14 cellular contexts compared by ENCODE assay signal in the genomic region with DNA sequence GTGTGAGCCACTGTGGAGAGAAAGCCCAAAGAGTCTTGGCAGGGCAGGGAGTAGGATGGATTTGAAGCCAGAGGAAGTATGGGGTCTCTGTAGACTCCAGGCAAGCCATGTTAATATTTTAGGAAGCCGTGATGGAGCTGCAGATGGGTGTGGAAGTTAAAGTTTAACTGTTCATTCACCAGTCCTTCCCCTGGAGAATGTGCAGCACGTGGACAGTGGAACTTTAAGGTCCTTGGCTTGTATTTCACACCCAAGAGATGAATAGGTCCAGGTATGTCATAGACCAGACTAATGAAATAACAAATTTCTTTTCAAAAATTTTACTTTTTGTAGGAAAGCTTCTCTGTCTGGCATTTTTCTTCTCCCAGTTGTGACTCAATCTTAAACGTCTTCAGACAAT.
"Had no signal": no experiment of that assay in that cellular context is flagged by ENCODE, and none has a peak within 500 bp of the region (broad histone marks: within the 10 kb centered on the region; RNA-seq: fewer than 3 reads in every experiment).

No MANE protein-coding gene starts in this region.

- DNase-seq: activated CD4-positive, alpha-beta T cell treated with anti-CD3 and anti-CD28 coated beads for 1 hour; activated CD4-positive, alpha-beta T cell treated with anti-CD3 and anti-CD28 coated beads, Interleukin-2, amount 50 U/mL, for 48 hours; activated CD8-positive, alpha-beta memory T cell treated with anti-CD3 and anti-CD28 coated beads, Interleukin-2, amount 10 ng/mL, durations not matched to agents 7 days and 5 days; activated naive CD4-positive, alpha-beta T cell treated with anti-CD3 and anti-CD28 coated beads for 36 hours; activated naive CD8-positive, alpha-beta T cell treated with anti-CD3 and anti-CD28 coated beads, Interleukin-2, amount 50 U/mL, for 24 hours; activated T-cell treated with anti-CD3 and anti-CD28 coated beads, Interleukin-2, amount 50 U/mL, for 1 hour; esophagus squamous epithelium; hypothalamus; naive B cell; stimulated activated CD4-positive, alpha-beta T cell treated with anti-CD3 and anti-CD28 coated beads, Interleukin-2, amount 100 ng/mL, for 48 hours; T-helper 1 cell; T1000 had no signal

- H3K36me3 Mint-ChIP-seq: activated CD8-positive, alpha-beta memory T cell treated with anti-CD3 and anti-CD28 coated beads, Interleukin-2, amount 10 ng/mL, durations not matched to agents 7 days and 5 days; naive B cell; stimulated activated memory B cell treated with anti-CD40 and anti-IgM and Interleukin-4, amounts not matched to agents 10 μg/mL and 1 μg/mL and 100 μg/mL, for 72 hours had no signal

- H3K9me3 Mint-ChIP-seq: activated naive CD4-positive, alpha-beta T cell treated with anti-CD3 and anti-CD28 coated beads for 36 hours; activated naive CD8-positive, alpha-beta T cell treated with anti-CD3 and anti-CD28 coated beads, Interleukin-2, amount 50 U/mL, for 24 hours; activated T-helper 2 cell treated with anti-CD3 and anti-CD28 coated beads, Interferon-gamma antibody, Interleukin-2, Interleukin-4, amounts not matched to agents 10 μg/mL and 5 μg/mL and 100 μg/mL, durations not matched to agents 14 hours and 24 hours and 36 hours; naive B cell; stimulated activated memory B cell treated with anti-CD40 and anti-IgM and Interleukin-4, amounts not matched to agents 10 μg/mL and 1 μg/mL and 100 μg/mL, for 72 hours had no signal

- ATAC-seq: activated CD8-positive, alpha-beta memory T cell treated with anti-CD3 and anti-CD28 coated beads, Interleukin-2, amount 10 ng/mL, durations not matched to agents 7 days and 5 days; activated naive CD8-positive, alpha-beta T cell treated with anti-CD3 and anti-CD28 coated beads, Interleukin-2, amount 50 U/mL, for 24 hours; stimulated activated memory B cell treated with anti-CD40 and anti-IgM and Interleukin-4, amounts not matched to agents 10 μg/mL and 1 μg/mL and 100 μg/mL, for 72 hours had no signal

- H3K4me1 Mint-ChIP-seq: stimulated activated memory B cell treated with anti-CD40 and anti-IgM and Interleukin-4, amounts not matched to agents 10 μg/mL and 1 μg/mL and 100 μg/mL, for 72 hours had no signal

- H3K4me3 Mint-ChIP-seq: activated CD8-positive, alpha-beta memory T cell treated with anti-CD3 and anti-CD28 coated beads, Interleukin-2, amount 10 ng/mL, durations not matched to agents 7 days and 5 days; activated naive CD4-positive, alpha-beta T cell treated with anti-CD3 and anti-CD28 coated beads for 36 hours; activated naive CD8-positive, alpha-beta T cell treated with anti-CD3 and anti-CD28 coated beads, Interleukin-2, amount 50 U/mL, for 24 hours; naive B cell; stimulated activated memory B cell treated with anti-CD40 and anti-IgM and Interleukin-4, amounts not matched to agents 10 μg/mL and 1 μg/mL and 100 μg/mL, for 72 hours had no signal

- H3K27ac Mint-ChIP-seq: activated CD8-positive, alpha-beta memory T cell treated with anti-CD3 and anti-CD28 coated beads, Interleukin-2, amount 10 ng/mL, durations not matched to agents 7 days and 5 days; activated naive CD4-positive, alpha-beta T cell treated with anti-CD3 and anti-CD28 coated beads for 36 hours; activated naive CD8-positive, alpha-beta T cell treated with anti-CD3 and anti-CD28 coated beads, Interleukin-2, amount 50 U/mL, for 24 hours; activated T-helper 2 cell treated with anti-CD3 and anti-CD28 coated beads, Interferon-gamma antibody, Interleukin-2, Interleukin-4, amounts not matched to agents 10 μg/mL and 5 μg/mL and 100 μg/mL, durations not matched to agents 14 hours and 24 hours and 36 hours; naive B cell; stimulated activated memory B cell treated with anti-CD40 and anti-IgM and Interleukin-4, amounts not matched to agents 10 μg/mL and 1 μg/mL and 100 μg/mL, for 72 hours had no signal
